In the genomic region with DNA sequence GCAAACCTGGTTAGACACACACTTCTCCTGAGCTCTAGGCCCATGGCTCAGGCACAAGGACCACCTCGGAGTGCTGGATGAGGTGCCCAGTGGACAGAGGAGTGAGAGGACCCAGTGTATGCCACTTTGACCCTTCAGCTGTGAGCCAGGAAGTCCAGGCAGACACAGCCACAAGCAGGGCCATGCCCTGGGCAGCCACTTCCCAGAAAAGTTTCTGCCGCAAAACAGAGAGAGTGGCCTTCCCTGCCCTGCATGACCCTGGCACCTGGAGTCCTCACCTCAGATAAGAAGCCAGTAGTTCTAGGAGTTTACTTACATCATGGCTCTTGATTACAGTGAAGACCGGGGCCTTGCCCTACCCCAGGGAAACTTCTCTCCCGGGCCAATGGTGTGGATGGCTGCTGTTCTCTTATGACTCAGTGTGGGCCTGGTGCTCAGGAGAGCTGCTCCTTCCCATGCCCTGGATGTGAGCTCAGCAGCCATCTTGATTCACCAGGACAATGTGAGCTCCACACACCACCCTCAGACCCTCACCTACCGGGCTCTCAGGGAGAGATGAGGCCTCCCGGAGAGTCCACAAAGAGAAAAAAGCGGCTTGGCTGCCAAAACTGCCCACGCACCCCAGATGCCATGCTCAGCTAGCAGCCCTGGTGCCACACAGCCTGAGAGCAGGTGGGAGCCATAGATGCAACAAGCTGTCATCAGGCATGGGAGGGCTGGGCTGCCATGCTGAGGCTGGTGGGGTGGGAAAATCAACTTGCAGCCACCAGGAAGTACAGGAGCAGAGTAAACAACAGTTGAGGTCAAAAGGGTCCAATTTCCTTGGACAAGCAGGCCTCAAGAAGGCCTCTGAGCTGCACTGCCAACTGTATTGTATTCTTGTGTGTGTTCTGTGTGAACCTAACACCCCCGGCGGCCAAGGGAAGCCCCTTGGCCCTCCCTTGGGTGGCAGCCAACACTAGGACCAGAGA, we compare ENCODE assay signal across 13 cellular contexts.
A peak's percentile ranks its signal among the peaks of the same experiment; 100 is the strongest.
DNase-seq lines count a peak whose midpoint lies in the region; ATAC-seq and TF ChIP-seq lines count a peak whose summit lies in the region.
"Had no signal": no experiment of that assay in that cellular context is flagged by ENCODE, and none has a peak within 500 bp of the region (broad histone marks: within the 10 kb centered on the region; RNA-seq: fewer than 3 reads in every experiment).

No MANE protein-coding gene starts in this region.

- no peaks in the 10 kb centered on the region for H3K9me3 ChIP-seq in muscle layer of duodenum (ENCODE audit: control insufficient read depth in 1 of 2, low read length in 2 of 2)

- peak; percentile 12 for DNase-seq in NCI-H2196 treated with DMSO at 0.1 percent for 48 hours (lab: John Stamatoyannopoulos, UW; ENCODE audit: unreplicated experiment)
- peak; percentile 36 for DNase-seq in epithelial cell of esophagus (ENCODE audit: low read depth)
- DNase-seq in RPMI8226, result no peak
- DNase-seq in stimulated activated CD4-positive, alpha-beta T cell treated with anti-CD3 and anti-CD28 coated beads, Interleukin-15, amount 100 ng/mL, for 24 hours, result no peak
- DNase-seq in cerebellar cortex (ENCODE audit: low spot score), result no peak
- DNase-seq: activated CD4-positive, alpha-beta memory T cell treated with anti-CD3 and anti-CD28 coated beads, Interleukin-2, amount 10 ng/mL, durations not matched to agents 7 days and 5 days; activated naive CD4-positive, alpha-beta T cell treated with Interleukin-2 at 50 U/mL for 16 hours; NCI-H1105; NK-92 treated with Interleukin-12 subunit alpha and Interleukin-12 subunit beta, amount 100 ng/mL, for 24 hours had no signal

- ATAC-seq in GM21737 (IDR thresholded peaks at IDR 0.05; ENCODE audit: unreplicated experiment), result no peak

- H3K4me1 ChIP-seq in muscle layer of duodenum (ENCODE audit: control insufficient read depth in 1 of 2, insufficient read depth in 2 of 2, low read length in 2 of 2), result peaks cover 17 to 35% of the 10 kb centered on the region in 2 donors

- H3K36me3 ChIP-seq in muscle layer of duodenum (ENCODE audit: control insufficient read depth in 1 of 2, insufficient read depth in 2 of 2, low read length in 2 of 2), result no peaks in the 10 kb centered on the region

- peak overlapping the region; percentile 4; the same call in 1 of the 2 replicates for H3K27ac ChIP-seq in C4-2B
- peak overlapping the region; percentile 77 for H3K27ac ChIP-seq in muscle layer of duodenum (ENCODE audit: low read length)

- TF ChIP-seq CTCF in C4-2B (conservative IDR thresholded peaks at IDR 0.05) (no peak), epithelial cell of esophagus (IDR thresholded peaks at IDR 0.05; ENCODE audit: insufficient read depth, low read depth, low read length, missing control alignments) (no peak)

- no peaks in the 10 kb centered on the region for H3K27me3 ChIP-seq in muscle layer of duodenum (ENCODE audit: low read depth, low read length)

- H3K4me3 ChIP-seq in epithelial cell of esophagus (ENCODE audit: low read length) (no peak overlapping the region), muscle layer of duodenum (ENCODE audit: low read depth in 1 of 2, low read length in 2 of 2) (no peak overlapping the region)
- H3K4me3 ChIP-seq: skin epidermis had no signal

Comparison
In these comparisons a context has a peak if more than half of its experiments do, and no peak if none do; other contexts are left out.
1. DNase-seq: peak in NCI-H2196 treated with DMSO at 0.1 percent for 48 hours (single experiment) and epithelial cell of esophagus (single experiment); none in RPMI8226 (single experiment), stimulated activated CD4-positive, alpha-beta T cell treated with anti-CD3 and anti-CD28 coated beads, Interleukin-15, amount 100 ng/mL, for 24 hours (single experiment) and cerebellar cortex (single experiment).